Comparison of ENCODE assay signal across 1 cellular context in genomic region chr11:66973956-66974585, GRCh38.
TF ChIP-seq lines count a peak whose summit lies in the region.

No MANE protein-coding gene starts in this region.

TF ChIP-seq in K562, 482 proteins besides CTCF, POLR2A, EP300 and RAD21:
- TF ChIP-seq POLR2AphosphoS2 (IDR thresholded peaks at IDR 0.05; ENCODE audit: low read length) (no peak), CEBPB (tag; IDR thresholded peaks at IDR 0.05) (peak; percentile 61)
